In genomic region chr5:172052454-172053236, GRCh38 we compare ENCODE assay signal across 12 cellular contexts. TPM values are rescaled to one million over a fixed set of nuclear protein-coding genes. Genes with fewer than 3 reads are reported as not detected.
DNase-seq lines count a peak whose midpoint lies in the region; ATAC-seq, FAIRE-seq and TF ChIP-seq lines count a peak whose summit lies in the region.
"Had no signal": no experiment of that assay in that cellular context is flagged by ENCODE, and none has a peak within 500 bp of the region (broad histone marks: within the 10 kb centered on the region; RNA-seq: fewer than 3 reads in every experiment).

No MANE protein-coding gene starts in this region.

- DNase-seq in choroid plexus epithelial cell (ENCODE audit: low read depth) (peak; percentile 89), left lung (peak in 1 of 2 donors; percentile 49), thoracic aorta (ENCODE audit: low spot score) (no peak), BE2C (no peak), GM12891 (ENCODE audit: insufficient read length, low spot score) (no peak)
- DNase-seq in stimulated activated CD4-positive, alpha-beta T cell treated with anti-CD3 and anti-CD28 coated beads, Interleukin-12 subunit alpha, Interleukin-12 subunit beta, amount 100 ng/mL, for 4 hours, result no peak
- DNase-seq in activated CD8-positive, alpha-beta memory T cell treated with anti-CD3 and anti-CD28 coated beads for 24 hours, result no peak
- DNase-seq: GOT3, NCI-H526, nucleus accumbens had no signal

- no peaks in the 10 kb centered on the region for H3K27me3 Mint-ChIP-seq in IgD-negative memory B cell
- H3K27me3 Mint-ChIP-seq: activated naive CD8-positive, alpha-beta T cell had no signal

- H3K36me3 ChIP-seq in left lung (peaks cover 0 to 96% of the 10 kb centered on the region in 2 donors), thoracic aorta (no peaks in the 10 kb centered on the region), BE2C (no peaks in the 10 kb centered on the region)

- no peak for FAIRE-seq in GM12891 (lab: Jason Lieb, UNC)

- peak; percentile 57 for TF ChIP-seq CTCF in choroid plexus epithelial cell (conservative IDR thresholded peaks at IDR 0.05; ENCODE audit: low read depth, low read length)
- TF ChIP-seq CTCF in left lung (IDR thresholded peaks at IDR 0.05), result no peak
- TF ChIP-seq CTCF in thoracic aorta (IDR thresholded peaks at IDR 0.05), result no peak
- no peak for TF ChIP-seq CTCF in BE2C (IDR thresholded peaks at IDR 0.05; ENCODE audit: low read depth, low read length)

- H3K9me3 Mint-ChIP-seq in IgD-negative memory B cell, result no peaks in the 10 kb centered on the region

- no peak for TF ChIP-seq POLR2A in GM12891 (IDR thresholded peaks at IDR 0.05; ENCODE audit: low read depth, low read length)

- H3K4me3 Mint-ChIP-seq in IgD-negative memory B cell, result no peak overlapping the region
- H3K4me3 Mint-ChIP-seq: activated naive CD8-positive, alpha-beta T cell had no signal

- peaks cover 0 to 2% (median 0%) of the 10 kb centered on the region in 3 donors for H3K4me1 Mint-ChIP-seq in IgD-negative memory B cell

- H3K36me3 Mint-ChIP-seq in IgD-negative memory B cell, result peaks cover 20% of the 10 kb centered on the region

- no peaks in the 10 kb centered on the region for H3K27me3 ChIP-seq in left lung
- H3K27me3 ChIP-seq in thoracic aorta (replicated peaks; ENCODE audit: insufficient read depth), result no peaks in the 10 kb centered on the region
- H3K27me3 ChIP-seq in BE2C, result no peaks in the 10 kb centered on the region

- H3K4me1 ChIP-seq in left lung (peaks cover 0 to 4% of the 10 kb centered on the region in 2 donors), thoracic aorta (ENCODE audit: control insufficient read depth in 1 of 2, low read depth in 2 of 2) (no peaks in the 10 kb centered on the region), BE2C (no peaks in the 10 kb centered on the region; the same call in 1 of the 2 replicates)

- no peak overlapping the region for H3K27ac ChIP-seq in left lung
- H3K27ac ChIP-seq in thoracic aorta, result peak overlapping the region in 1 of 2 donors; percentile 5

- peak overlapping the region; percentile 2 to 67 (median 3) for H3K27ac Mint-ChIP-seq in IgD-negative memory B cell

- H3K4me3 ChIP-seq in choroid plexus epithelial cell (ENCODE audit: low read depth, low read length) (no peak overlapping the region), left lung (no peak overlapping the region), thoracic aorta (no peak overlapping the region), BE2C (ENCODE audit: low read depth, low read length) (no peak overlapping the region)

- ATAC-seq in left lung (peak; percentile 72), thoracic aorta (ENCODE audit: insufficient number of reproducible peaks, low FRiP score, low read depth) (peak; percentile 68)

- H3K9me3 ChIP-seq in left lung, result no peaks in the 10 kb centered on the region
- H3K9me3 ChIP-seq in thoracic aorta, result no peaks in the 10 kb centered on the region
- H3K9me3 ChIP-seq in BE2C, result no peaks in the 10 kb centered on the region

- intact Hi-C loops in left lung (cut with DNase I), result no loop called here

TF ChIP-seq in GM12891, 5 proteins besides CTCF, POLR2A, EP300 and RAD21:
- TF ChIP-seq POU2F2 (IDR thresholded peaks at IDR 0.05; ENCODE audit: low read depth, low read length), result no peak
- TF ChIP-seq SPI1 (IDR thresholded peaks at IDR 0.05; ENCODE audit: low read depth, low read length), result no peak
- TF ChIP-seq TAF1 (IDR thresholded peaks at IDR 0.05; ENCODE audit: low read depth, low read length), result no peak
- TF ChIP-seq POLR2AphosphoS5 (IDR thresholded peaks at IDR 0.05; ENCODE audit: low read depth, low read length), result no peak
- TF ChIP-seq PAX5 (IDR thresholded peaks at IDR 0.05; ENCODE audit: insufficient read depth, low read length, severe bottlenecking), result no peak

RNA-seq across cellular contexts. Expression of gene FBXW11, which starts 46.2 kb away (rescaled TPM):
- 31.0 TPM for polyA plus RNA-seq in IgD-negative memory B cell
- total RNA-seq in left lung (10 to 100 TPM; 47.6 to 56.8 TPM), thoracic aorta (10 to 100 TPM; 77.8 to 91.2 TPM)
- polyA plus RNA-seq in BE2C (2012; ENCODE audit: insufficient read depth, insufficient read length, low read depth), result 44.8 TPM
- 17.4 TPM for polyA plus RNA-seq in GM12891 (2012; ENCODE audit: low read depth, missing spikeins)
